In the genomic region with DNA sequence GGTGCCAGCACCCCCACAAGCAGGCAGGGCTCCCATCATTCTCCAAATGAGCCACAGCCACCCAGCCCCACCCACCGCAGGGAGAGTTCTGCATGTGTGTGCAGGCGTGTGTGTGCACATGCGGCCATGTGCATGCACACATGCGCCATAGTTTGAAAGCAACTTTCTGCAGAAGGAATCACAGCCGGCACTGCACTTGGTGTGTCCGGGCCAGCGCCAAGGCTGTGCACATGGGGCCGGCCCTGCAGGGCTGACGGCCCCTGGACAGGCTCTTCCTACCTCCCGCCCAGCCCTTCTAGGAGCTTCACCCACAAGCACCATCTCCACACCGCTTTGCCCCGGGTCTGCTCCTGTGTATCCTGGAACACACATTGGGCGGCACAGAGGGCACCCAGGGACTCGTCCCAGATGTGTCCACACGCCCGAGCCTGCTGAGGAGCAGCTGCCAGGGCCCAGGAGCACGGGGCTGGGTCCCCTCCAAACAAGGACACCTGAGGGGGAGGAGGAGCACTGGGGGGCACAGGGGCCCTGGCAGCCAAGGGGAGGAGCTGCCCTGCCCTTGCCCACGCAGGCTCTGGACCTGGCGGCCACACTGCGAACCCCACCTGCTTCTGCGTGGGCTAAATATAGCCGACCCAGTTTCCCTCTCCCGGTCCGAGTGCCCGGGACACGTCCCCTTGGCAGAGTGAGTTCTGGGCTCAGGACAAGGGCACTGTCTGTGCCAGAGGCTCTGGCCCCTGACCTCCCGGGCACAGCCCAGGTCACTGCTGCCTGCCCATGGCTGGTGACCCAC, we compare ENCODE assay signal across 13 cellular contexts. TPM values are rescaled to one million over a fixed set of nuclear protein-coding genes. Genes with fewer than 3 reads are reported as not detected.
DNase-seq lines count a peak whose midpoint lies in the region; ATAC-seq and TF ChIP-seq lines count a peak whose summit lies in the region.
"Had no signal": no experiment of that assay in that cellular context is flagged by ENCODE, and none has a peak within 500 bp of the region (broad histone marks: within the 10 kb centered on the region; RNA-seq: fewer than 3 reads in every experiment).

No MANE protein-coding gene starts in this region.

- WGBS in H9 (ENCODE audit: extremely low coverage, insufficient read length, low lambda C conversion rate) = no CpG with 5 or more reads among the region's 27 CpGs

- H2AK5ac ChIP-seq in H9 (ENCODE audit: insufficient read length, low read length) = no peak overlapping the region

- H3K27ac ChIP-seq in H9 (ENCODE audit: insufficient read length, low read depth, low read length) (no peak overlapping the region), right atrium auricular region (peak overlapping the region; percentile 21 to 58), skeletal muscle tissue (ENCODE audit: low read depth, low read length) (peak overlapping the region; percentile 73)
- H3K27ac ChIP-seq: stomach had no signal

- no peak overlapping the region for H3K4me3 Mint-ChIP-seq in H9
- H3K4me3 Mint-ChIP-seq: activated CD4-positive, alpha-beta memory T cell treated with anti-CD3 and anti-CD28 coated beads, Interleukin-2, amount 10 ng/mL, durations not matched to agents 7 days and 5 days; nephron progenitor cell had no signal

- no peak overlapping the region for H3K56ac ChIP-seq in H9 (ENCODE audit: insufficient read length, low read depth, low read length)

- DNase-seq in H9 (peak; percentile 28), T-helper 9 cell (peak; percentile 4), right atrium auricular region (ENCODE audit: low spot score) (no peak), AG08395 (ENCODE audit: low spot score) (no peak)
- DNase-seq: activated CD4-positive, alpha-beta memory T cell treated with anti-CD3 and anti-CD28 coated beads, Interleukin-2, amount 10 ng/mL, durations not matched to agents 7 days and 5 days; hippocampal formation; NCI-H510A treated with DMSO at 0.1 percent for 48 hours; nephron progenitor cell had no signal

- H3K9me3 Mint-ChIP-seq in H9 = no peaks in the 10 kb centered on the region
- H3K9me3 Mint-ChIP-seq: activated CD4-positive, alpha-beta memory T cell treated with anti-CD3 and anti-CD28 coated beads, Interleukin-2, amount 10 ng/mL, durations not matched to agents 7 days and 5 days; nephron progenitor cell had no signal

- H2BK5ac ChIP-seq in H9 (ENCODE audit: insufficient read length, low read length) = no peak overlapping the region

- peak overlapping the region; percentile 96 for H4K91ac ChIP-seq in H9 (ENCODE audit: insufficient read length, low read depth, low read length)

- H3K14ac ChIP-seq in H9 (ENCODE audit: insufficient read depth, low read length) = peak overlapping the region; percentile 89

- H3K27ac Mint-ChIP-seq in H9 = no peak overlapping the region
- H3K27ac Mint-ChIP-seq: activated CD4-positive, alpha-beta memory T cell treated with anti-CD3 and anti-CD28 coated beads, Interleukin-2, amount 10 ng/mL, durations not matched to agents 7 days and 5 days had no signal

- no peaks in the 10 kb centered on the region for H3K4me1 ChIP-seq in H9 (ENCODE audit: insufficient read depth, low read length)
- H3K4me1 ChIP-seq in right atrium auricular region = peaks cover 0 to 54% of the 10 kb centered on the region in 2 donors
- H3K4me1 ChIP-seq in skeletal muscle tissue (ENCODE audit: control insufficient read depth in 3 of 3, insufficient read depth in 3 of 3, low read length in 3 of 3) = peaks cover 46 to 59% (median 55%) of the 10 kb centered on the region in 3 donors

- peaks cover 44% of the 10 kb centered on the region for H3K27me3 Mint-ChIP-seq in H9 (ENCODE audit: low read depth)

- H2AFZ ChIP-seq in H9 (ENCODE audit: low read length) = no peak overlapping the region

- peak overlapping the region; percentile 77; the same call in 1 of the 2 replicates for H3K4ac ChIP-seq in H9 (ENCODE audit: low read depth, low read length)

- H3K9me3 ChIP-seq in H9 (ENCODE audit: control insufficient read depth, low read depth, low read length) (no peaks in the 10 kb centered on the region), right atrium auricular region (no peaks in the 10 kb centered on the region), skeletal muscle tissue (ENCODE audit: control insufficient read depth in 3 of 3, low read length in 3 of 3) (no peaks in the 10 kb centered on the region)
- H3K9me3 ChIP-seq: stomach had no signal

- H3K9ac ChIP-seq in H9 (ENCODE audit: extremely low read depth, insufficient read length, low read length) (no peak overlapping the region), skeletal muscle tissue (ENCODE audit: low read depth in 1 of 3, low read length in 3 of 3) (peak overlapping the region in 2 of 3 donors; percentile 57 to 82)

- H3K4me2 ChIP-seq in H9 (ENCODE audit: insufficient read depth, insufficient read length, low read length) = no peak overlapping the region

- H2BK120ac ChIP-seq in H9 (ENCODE audit: low read depth, low read length, poor library complexity, severe bottlenecking) = no peak overlapping the region

- no peak overlapping the region for H2BK12ac ChIP-seq in H9 (ENCODE audit: insufficient read length, low read depth, low read length)

- peaks cover 5 to 9% of the 10 kb centered on the region in 2 experiments for H3K4me1 Mint-ChIP-seq in H9

- no peak overlapping the region for H3K23ac ChIP-seq in H9 (ENCODE audit: insufficient read length, low read depth, low read length)

- ATAC-seq in HG03354 (IDR thresholded peaks at IDR 0.05; ENCODE audit: poor library complexity, severe bottlenecking, unreplicated experiment) (no peak), GM19455 (IDR thresholded peaks at IDR 0.05; ENCODE audit: unreplicated experiment) (no peak)
- ATAC-seq: SK-N-SH treated with all-trans-retinoic acid at 6 μM for 48 hours had no signal

- no peak overlapping the region for H4K5ac ChIP-seq in H9 (ENCODE audit: insufficient read length, low read depth, low read length)

- no peak overlapping the region for H2BK20ac ChIP-seq in H9 (ENCODE audit: low read depth, low read length, poor library complexity, severe bottlenecking)

- H3K18ac ChIP-seq in H9 (ENCODE audit: insufficient read length, low read depth, low read length) = peak overlapping the region; percentile 72

- H3K27me3 ChIP-seq in H9 (ENCODE audit: insufficient read depth, low read length) (no peaks in the 10 kb centered on the region; the same call in 1 of the 2 replicates), right atrium auricular region (no peaks in the 10 kb centered on the region), skeletal muscle tissue (ENCODE audit: control insufficient read depth in 3 of 3, insufficient read depth in 3 of 3, low read length in 3 of 3) (no peaks in the 10 kb centered on the region)

- H3K36me3 Mint-ChIP-seq in H9 (ENCODE audit: insufficient read depth in 1 of 3, low read depth in 3 of 3) = no peaks in the 10 kb centered on the region

- H4K8ac ChIP-seq in H9 (replicated peaks; ENCODE audit: insufficient read length, low read depth, low read length) = no peak overlapping the region

- no peak for TF ChIP-seq CTCF in H9 (conservative IDR thresholded peaks at IDR 0.05)
- TF ChIP-seq CTCF in right atrium auricular region (IDR thresholded peaks at IDR 0.05) = no peak

- no peaks in the 10 kb centered on the region for H3K79me1 ChIP-seq in H9 (ENCODE audit: insufficient read depth, low read depth, low read length, poor library complexity, severe bottlenecking)

- H3K23me2 ChIP-seq in H9 (ENCODE audit: insufficient read length, low read depth, low read length, poor library complexity, severe bottlenecking) = no peaks in the 10 kb centered on the region

- no peak overlapping the region for H3K4me3 ChIP-seq in right atrium auricular region
- H3K4me3 ChIP-seq in skeletal muscle tissue (ENCODE audit: low read length in 3 of 3) = peak overlapping the region; percentile 30 to 60 (median 52)

- no peaks in the 10 kb centered on the region for H3K79me2 ChIP-seq in H9 (ENCODE audit: insufficient read depth, low read length)

- H4K20me1 ChIP-seq in H9 (ENCODE audit: control insufficient read depth, insufficient read depth, insufficient read length) = no peaks in the 10 kb centered on the region

- H3T11ph ChIP-seq in H9 (ENCODE audit: low read length) = no peak overlapping the region

- H3K36me3 ChIP-seq in right atrium auricular region (no peaks in the 10 kb centered on the region), skeletal muscle tissue (ENCODE audit: control insufficient read depth in 3 of 3, insufficient read depth in 3 of 3, low read length in 3 of 3) (peaks cover 0 to 3% (median 0%) of the 10 kb centered on the region in 3 donors)
- H3K36me3 ChIP-seq: stomach had no signal

- no peak overlapping the region for H2BK15ac ChIP-seq in H9 (ENCODE audit: low read depth, low read length)

RNA-seq across cellular contexts. Expression of gene TPPP, which starts 19.1 kb away (rescaled TPM):
- total RNA-seq in H9 (2021) = 0.44 and 0.48 TPM in 2 replicates
- total RNA-seq in right atrium auricular region = 10 to 100 TPM; 12.2 to 15.7 TPM
- 3.7 TPM for total RNA-seq in skeletal muscle tissue

Comparison
In these comparisons a context has a peak if more than half of its experiments do, and no peak if none do; other contexts are left out.
1. DNase-seq: peak in H9 (single experiment) and T-helper 9 cell (single experiment); none in right atrium auricular region (single experiment) and AG08395 (single experiment).
2. H3K4me3 ChIP-seq: peak in skeletal muscle tissue (3 of 3); none in right atrium auricular region (0 of 2).